26 cellular contexts compared by ENCODE assay signal in genomic region chr5:115798252-115798651, GRCh38. TPM values are rescaled to one million over a fixed set of nuclear protein-coding genes. Genes with fewer than 3 reads are reported as not detected.
DNase-seq lines count a peak whose midpoint lies in the region; ATAC-seq, FAIRE-seq and TF ChIP-seq lines count a peak whose summit lies in the region.
"Had no signal": no experiment of that assay in that cellular context is flagged by ENCODE, and none has a peak within 500 bp of the region (broad histone marks: within the 10 kb centered on the region; RNA-seq: fewer than 3 reads in every experiment).

No MANE protein-coding gene starts in this region.

- TF ChIP-seq RAD21 in K562 (CRISPR knock-in tag; conservative IDR thresholded peaks at IDR 0.05 in 1 of 2, IDR thresholded peaks at IDR 0.05 in 1 of 2) = no peak

- no peaks in the 10 kb centered on the region for H3K9me3 Mint-ChIP-seq in activated T-cell treated with anti-CD3 and anti-CD28 coated beads, Interleukin-2, amount 50 U/mL, for 24 hours
- H3K9me3 Mint-ChIP-seq: CD4-positive, CD25-positive, alpha-beta regulatory T cell; H9; HFFc6 had no signal

- H3K4me1 Mint-ChIP-seq in activated T-cell treated with anti-CD3 and anti-CD28 coated beads, Interleukin-2, amount 50 U/mL, for 24 hours (ENCODE audit: low read depth) = no peaks in the 10 kb centered on the region
- H3K4me1 Mint-ChIP-seq: CD4-positive, CD25-positive, alpha-beta regulatory T cell; H9; IgD-negative memory B cell had no signal

- no peak overlapping the region for H3K4me3 Mint-ChIP-seq in activated T-cell treated with anti-CD3 and anti-CD28 coated beads, Interleukin-2, amount 50 U/mL, for 24 hours
- H3K4me3 Mint-ChIP-seq: CD4-positive, CD25-positive, alpha-beta regulatory T cell; H9; HFFc6; IgD-negative memory B cell had no signal

- ATAC-seq in left ventricle myocardium superior = peak; percentile 71
- ATAC-seq in K562 = no peak
- ATAC-seq in right lobe of liver = peak; percentile 62 to 84 (median 74)
- ATAC-seq in GM21825 (IDR thresholded peaks at IDR 0.05; ENCODE audit: unreplicated experiment) = no peak
- ATAC-seq: Panc1 had no signal

- no peaks in the 10 kb centered on the region for H3K79me2 ChIP-seq in K562 (ENCODE audit: control insufficient read depth, insufficient read depth, low read length)

- TF ChIP-seq POLR2A in K562 (conservative IDR thresholded peaks at IDR 0.05) (no peak), right lobe of liver (IDR thresholded peaks at IDR 0.05) (no peak)

- H3K4me2 ChIP-seq in K562 (ENCODE audit: insufficient read depth, low read length) = no peak overlapping the region

- H2AFZ ChIP-seq in K562 (ENCODE audit: low read depth, low read length) = no peak overlapping the region

- no peaks in the 10 kb centered on the region for H3K36me3 ChIP-seq in left ventricle myocardium inferior
- no peaks in the 10 kb centered on the region for H3K36me3 ChIP-seq in K562 (ENCODE audit: control insufficient read depth, insufficient read depth, low read length)
- no peaks in the 10 kb centered on the region for H3K36me3 ChIP-seq in right lobe of liver

- no peak for TF ChIP-seq EP300 in K562 (IDR thresholded peaks at IDR 0.05; ENCODE audit: low read length)

- H3K27me3 Mint-ChIP-seq in activated T-cell treated with anti-CD3 and anti-CD28 coated beads, Interleukin-2, amount 50 U/mL, for 24 hours = peaks cover 28% of the 10 kb centered on the region

- CTCF ChIA-PET in K562 (lab: Yijun Ruan, JAX; ENCODE audit: low intra/inter-chr PET ratio) = no interaction called here

- POLR2A ChIA-PET in K562 (lab: Yijun Ruan, JAX) = no interaction called here

- in situ Hi-C loops in K562 (cut with MboI) = no loop called here

- no peak for FAIRE-seq in K562 (lab: Jason Lieb, UNC)
- FAIRE-seq: D721Med, GM19239 had no signal

- H4K20me1 ChIP-seq in K562 (replicated peaks; ENCODE audit: control insufficient read depth, insufficient read depth, low read length) = no peaks in the 10 kb centered on the region

- H3K9me1 ChIP-seq in K562 (ENCODE audit: control insufficient read depth, insufficient read depth, low read length) = no peaks in the 10 kb centered on the region

- H3K27ac ChIP-seq in left ventricle myocardium inferior (replicated peaks) = no peak overlapping the region
- no peak overlapping the region for H3K27ac ChIP-seq in K562 (ENCODE audit: extremely low read depth, low read depth, low read length)
- peak overlapping the region; percentile 32 to 89 (median 70) for H3K27ac ChIP-seq in right lobe of liver
- H3K27ac ChIP-seq: RWPE1, SK-N-MC had no signal

- no peak for TF ChIP-seq CTCF in left ventricle myocardium inferior (IDR thresholded peaks at IDR 0.05; ENCODE audit: borderline replicate concordance)
- TF ChIP-seq CTCF in K562 (IDR thresholded peaks at IDR 0.05 in 2 of 3, conservative IDR thresholded peaks at IDR 0.05 in 1 of 3; ENCODE audit: insufficient read depth in 2 of 3, low read depth in 1 of 3, low read length in 3 of 3) = no peak
- TF ChIP-seq CTCF in right lobe of liver (IDR thresholded peaks at IDR 0.05) = no peak

- no peak overlapping the region for H3K4me3 ChIP-seq in left ventricle myocardium inferior
- no peak overlapping the region for H3K4me3 ChIP-seq in K562
- no peak overlapping the region for H3K4me3 ChIP-seq in right lobe of liver
- H3K4me3 ChIP-seq: SK-N-MC had no signal

- WGBS in K562 (ENCODE audit: insufficient coverage, low coverage, missing lambda C conversion rate) = 0% methylated on average over 2 of the region's 2 CpGs
- WGBS in right lobe of liver (ENCODE audit: insufficient coverage, low coverage, low lambda C conversion rate, missing lambda C conversion rate) = 16% methylated on average over 2 of the region's 2 CpGs

- DNase-seq in left ventricle myocardium superior (no peak), left ventricle myocardium inferior (no peak), K562 (ENCODE audit: extremely low read depth in 1 of 4, low spot score in 3 of 4) (no peak), right lobe of liver (peak in 1 of 3 donors; percentile 86), posterior vena cava (ENCODE audit: low spot score) (no peak)
- DNase-seq in activated T-cell treated with anti-CD3 and anti-CD28 coated beads, Interleukin-2, amount 50 U/mL, for 24 hours = no peak
- DNase-seq: CD4-positive, CD25-positive, alpha-beta regulatory T cell; H9; HFFc6; NCI-H1092; NCI-H1417 treated with DMSO at 0.1 percent for 48 hours; NCI-H1694 treated with DMSO at 0.1 percent for 48 hours; NCI-H2081 treated with DMSO at 0.1 percent for 48 hours; NCI-H2171; NCI-H226; NCI-H510A; NCI-H69; SIG-M5 had no signal

- H3K27me3 ChIP-seq in left ventricle myocardium inferior (ENCODE audit: low read depth) = no peaks in the 10 kb centered on the region
- H3K27me3 ChIP-seq in K562 (ENCODE audit: control insufficient read depth in 2 of 2, insufficient read depth in 2 of 2, low read length in 2 of 2) = peaks cover 0 to 5% of the 10 kb centered on the region in 2 experiments; a peak in 2 of 5 replicates
- no peaks in the 10 kb centered on the region for H3K27me3 ChIP-seq in right lobe of liver

- no TSS peak for BruUV-seq in K562 (replicated peaks; lab: Mats Ljungman, UMichigan)

- no peak overlapping the region for H3K27ac Mint-ChIP-seq in activated T-cell treated with anti-CD3 and anti-CD28 coated beads, Interleukin-2, amount 50 U/mL, for 24 hours
- H3K27ac Mint-ChIP-seq: CD4-positive, CD25-positive, alpha-beta regulatory T cell; HFFc6; IgD-negative memory B cell had no signal

- H3K9ac ChIP-seq in K562 (ENCODE audit: insufficient read depth in 1 of 2, low read depth in 2 of 2, low read length in 2 of 2) = no peak overlapping the region

- intact Hi-C loops in left ventricle myocardium superior (cut with micrococcal nuclease) (no loop called here), left ventricle myocardium inferior (cut with micrococcal nuclease) (no loop called here), K562 (cut with micrococcal nuclease) (no loop called here), right lobe of liver (cut with DNase I) (no loop called here), posterior vena cava (cut with DNase I) (no loop called here)

- H3K4me1 ChIP-seq in left ventricle myocardium inferior (no peaks in the 10 kb centered on the region), K562 (replicated peaks in 1 of 2; ENCODE audit: control insufficient read depth in 2 of 2, insufficient read depth in 2 of 2, low read length in 2 of 2) (no peaks in the 10 kb centered on the region), right lobe of liver (peaks cover 0 to 66% (median 23%) of the 10 kb centered on the region in 4 donors)

- H3K9me3 ChIP-seq in left ventricle myocardium inferior (replicated peaks) (no peaks in the 10 kb centered on the region), K562 (replicated peaks; ENCODE audit: control insufficient read depth, insufficient read depth, low read depth, low read length) (no peaks in the 10 kb centered on the region), right lobe of liver (no peaks in the 10 kb centered on the region)

- H3K36me3 Mint-ChIP-seq in activated T-cell treated with anti-CD3 and anti-CD28 coated beads, Interleukin-2, amount 50 U/mL, for 24 hours (ENCODE audit: low read depth) = no peaks in the 10 kb centered on the region
- H3K36me3 Mint-ChIP-seq: CD4-positive, CD25-positive, alpha-beta regulatory T cell; IgD-negative memory B cell had no signal

RNA-seq across cellular contexts. Expression of gene CDO1, which starts 18.2 kb away (rescaled TPM):
- total RNA-seq in left ventricle myocardium superior (5.4 TPM), left ventricle myocardium inferior (6.8 TPM), K562 (2014; rRNA removed) (not detected in 2 replicates), K562 (2014; rRNA removed; fragmentation: Illumina TruSeq; extraction: Trizol) (not detected in 2 replicates), K562 (2015; rRNA removed; fragmentation: Illumina TruSeq; extraction: Trizol) (not detected in 2 replicates), K562 (2021) (0.22 TPM in 1 of 2 replicates, not detected in the other), right lobe of liver (100 to 1,000 TPM in 5 of 6 experiments, 10 to 100 TPM in 1; 98.9 to 260 (median 154) TPM), posterior vena cava (1 to 10 TPM; 4.1 to 6.4 TPM)
- total RNA-seq in K562 (2011; cell fraction: chromatin; rRNA removed; ENCODE audit: low replicate concordance) = not detected in 2 replicates
- total RNA-seq in K562 (2011; cell fraction: nucleolus; rRNA removed) = not detected in 2 replicates
- not detected in 2 replicates for total RNA-seq in K562 (2011; cell fraction: nucleoplasm; rRNA removed)
- polyA plus RNA-seq in K562 (2011; rRNA removed) (not detected in 2 replicates), K562 (2014; fragmentation: Illumina TruSeq; extraction: Trizol) (not detected in 2 replicates), K562 (2014; fragmentation: Nextera tagmentation; extraction: Ambion mirVana) (not detected), K562 (2014; rRNA removed) (0.16 TPM in 1 of 2 replicates, not detected in the other)
- polyA plus RNA-seq in K562 (2011; cell fraction: cytosol; rRNA removed) = not detected in 2 replicates
- polyA plus RNA-seq in K562 (2011; cell fraction: nucleus; rRNA removed) = not detected in 2 replicates
- polyA plus RNA-seq in K562 (2012) = not detected in 2 replicates
- polyA minus RNA-seq in K562 (2011; rRNA and poly(A)+ RNA removed) = not detected in 2 replicates
- not detected in 2 replicates for polyA minus RNA-seq in K562 (2011; cell fraction: cytosol; rRNA and poly(A)+ RNA removed)
- not detected in 2 replicates for polyA minus RNA-seq in K562 (2011; cell fraction: nucleus; rRNA and poly(A)+ RNA removed)
- total RNA-seq: A172 had no signal
- polyA plus RNA-seq: IgD-negative memory B cell had no signal

RNA-seq across cellular contexts. Expression of gene ATG12, which starts 43.1 kb away (rescaled TPM):
- 23.6 TPM for total RNA-seq in left ventricle myocardium superior
- total RNA-seq in left ventricle myocardium inferior = 24.1 TPM
- 42.8 and 114 TPM in 2 replicates for total RNA-seq in K562 (2011; cell fraction: chromatin; rRNA removed; ENCODE audit: low replicate concordance)
- total RNA-seq in K562 (2011; cell fraction: nucleolus; rRNA removed) = 32.2 and 36.6 TPM in 2 replicates
- 73.1 and 127 TPM in 2 replicates for total RNA-seq in K562 (2011; cell fraction: nucleoplasm; rRNA removed)
- total RNA-seq in K562 (2014; rRNA removed) = 21.6 and 24.4 TPM in 2 replicates
- total RNA-seq in K562 (2014; rRNA removed; fragmentation: Illumina TruSeq; extraction: Trizol) = 67.9 and 75.5 TPM in 2 replicates
- 46.8 and 57.5 TPM in 2 replicates for total RNA-seq in K562 (2015; rRNA removed; fragmentation: Illumina TruSeq; extraction: Trizol)
- total RNA-seq in K562 (2021) = 38.2 and 39.8 TPM in 2 replicates
- polyA plus RNA-seq in K562 (2011; rRNA removed) = 111 and 132 TPM in 2 replicates
- 13.2 and 30.0 TPM in 2 replicates for polyA plus RNA-seq in K562 (2011; cell fraction: cytosol; rRNA removed)
- polyA plus RNA-seq in K562 (2011; cell fraction: nucleus; rRNA removed) = 48.6 and 59.5 TPM in 2 replicates
- polyA plus RNA-seq in K562 (2012) = 48.7 and 50.9 TPM in 2 replicates
- 61.3 and 61.7 TPM in 2 replicates for polyA plus RNA-seq in K562 (2014; fragmentation: Illumina TruSeq; extraction: Trizol)
- polyA plus RNA-seq in K562 (2014; fragmentation: Nextera tagmentation; extraction: Ambion mirVana) = 100 to 1,000 TPM in 1 of 2 experiments, 10 to 100 TPM in 1; 99.6 to 114 TPM
- polyA plus RNA-seq in K562 (2014; rRNA removed) = 35.0 and 49.8 TPM in 2 replicates
- 76.9 and 91.9 TPM in 2 replicates for polyA minus RNA-seq in K562 (2011; rRNA and poly(A)+ RNA removed)
- polyA minus RNA-seq in K562 (2011; cell fraction: cytosol; rRNA and poly(A)+ RNA removed) = 22.7 and 23.1 TPM in 2 replicates
- 67.0 and 108 TPM in 2 replicates for polyA minus RNA-seq in K562 (2011; cell fraction: nucleus; rRNA and poly(A)+ RNA removed)
- 10 to 100 TPM; 18.4 to 32.4 (median 21.8) TPM for total RNA-seq in right lobe of liver
- total RNA-seq in posterior vena cava = 10 to 100 TPM; 41.2 to 42.0 TPM

RNA-seq across cellular contexts. Expression of gene AP3S1, which starts 43.5 kb away (rescaled TPM):
- total RNA-seq in left ventricle myocardium superior = 50.9 TPM
- 57.3 TPM for total RNA-seq in left ventricle myocardium inferior
- total RNA-seq in K562 (2011; cell fraction: chromatin; rRNA removed; ENCODE audit: low replicate concordance) = 4.4 and 27.1 TPM in 2 replicates
- 2.3 and 3.3 TPM in 2 replicates for total RNA-seq in K562 (2011; cell fraction: nucleolus; rRNA removed)
- 17.5 and 21.0 TPM in 2 replicates for total RNA-seq in K562 (2011; cell fraction: nucleoplasm; rRNA removed)
- total RNA-seq in K562 (2014; rRNA removed) = 48.5 and 50.2 TPM in 2 replicates
- 106 and 112 TPM in 2 replicates for total RNA-seq in K562 (2014; rRNA removed; fragmentation: Illumina TruSeq; extraction: Trizol)
- 88.2 and 95.9 TPM in 2 replicates for total RNA-seq in K562 (2015; rRNA removed; fragmentation: Illumina TruSeq; extraction: Trizol)
- 67.3 and 72.1 TPM in 2 replicates for total RNA-seq in K562 (2021)
- polyA plus RNA-seq in K562 (2011; rRNA removed) = 43.1 and 69.8 TPM in 2 replicates
- polyA plus RNA-seq in K562 (2011; cell fraction: cytosol; rRNA removed) = 6.5 and 22.8 TPM in 2 replicates
- 5.5 and 11.3 TPM in 2 replicates for polyA plus RNA-seq in K562 (2011; cell fraction: nucleus; rRNA removed)
- polyA plus RNA-seq in K562 (2012) = 53.5 and 60.6 TPM in 2 replicates
- 84.1 and 101 TPM in 2 replicates for polyA plus RNA-seq in K562 (2014; fragmentation: Illumina TruSeq; extraction: Trizol)
- 10 to 100 TPM; 46.1 to 46.3 TPM for polyA plus RNA-seq in K562 (2014; fragmentation: Nextera tagmentation; extraction: Ambion mirVana)
- 67.1 and 86.1 TPM in 2 replicates for polyA plus RNA-seq in K562 (2014; rRNA removed)
- polyA minus RNA-seq in K562 (2011; rRNA and poly(A)+ RNA removed) = 45.2 and 45.3 TPM in 2 replicates
- polyA minus RNA-seq in K562 (2011; cell fraction: cytosol; rRNA and poly(A)+ RNA removed) = 8.8 and 17.3 TPM in 2 replicates
- polyA minus RNA-seq in K562 (2011; cell fraction: nucleus; rRNA and poly(A)+ RNA removed) = 12.0 and 17.4 TPM in 2 replicates
- total RNA-seq in right lobe of liver = 10 to 100 TPM; 27.8 to 51.0 (median 40.4) TPM
- total RNA-seq in posterior vena cava = 10 to 100 TPM; 91.0 to 92.1 TPM

Comparison
In these comparisons a context has a peak if more than half of its experiments do, and no peak if none do; other contexts are left out.
1. ATAC-seq: peak in left ventricle myocardium superior (single experiment) and right lobe of liver (4 of 4); none in K562 (single experiment) and GM21825 (single experiment).
2. H3K27ac ChIP-seq: peak in right lobe of liver (3 of 3); none in left ventricle myocardium inferior (single experiment) and K562 (single experiment).
3. RNA of gene CDO1, which starts 18.2 kb away (total RNA-seq): 98.9 to 260 TPM in right lobe of liver; 6.8 TPM in left ventricle myocardium inferior (single experiment), 4.1 to 6.4 TPM in posterior vena cava, 5.4 TPM in left ventricle myocardium superior (single experiment) and 0.22 TPM in K562; every median in the first group is over 10 times any median in the second.